8 cellular contexts compared by ENCODE assay signal in the genomic region with DNA sequence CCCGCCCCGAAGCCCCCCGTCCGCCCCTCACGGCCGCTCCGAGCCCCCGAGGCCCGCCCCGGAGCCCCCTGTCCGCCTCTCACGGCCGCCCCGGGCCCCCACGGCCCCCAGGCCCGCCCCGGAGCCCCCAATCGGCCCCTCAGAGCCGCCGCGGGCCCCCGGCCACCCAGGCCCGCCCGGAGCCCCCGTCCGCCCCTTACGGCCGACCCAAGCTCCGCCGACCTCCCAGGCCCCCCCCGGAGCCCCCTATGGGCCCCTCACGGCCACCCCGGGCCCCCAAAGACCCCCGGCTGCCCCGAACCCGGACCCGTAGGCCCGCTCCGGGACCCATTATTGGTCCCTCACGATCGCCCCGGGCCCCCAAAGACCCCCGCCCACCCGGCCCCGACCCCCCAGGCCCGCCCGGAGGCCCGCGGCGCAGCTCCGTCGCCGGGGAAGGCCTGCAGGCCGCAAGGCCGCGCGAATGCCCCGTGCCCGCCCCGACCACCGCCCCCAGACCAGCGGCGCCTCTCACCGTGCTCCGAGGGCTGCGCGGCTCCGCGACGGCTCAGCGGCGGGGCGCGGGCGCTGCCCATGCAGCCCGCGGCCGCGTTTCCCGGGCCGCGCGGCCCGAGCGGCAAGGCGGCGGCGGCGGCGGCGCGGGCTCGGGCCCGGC. TPM values are rescaled to one million over a fixed set of nuclear protein-coding genes. Genes with fewer than 3 reads are reported as not detected.
DNase-seq lines count a peak whose midpoint lies in the region; ATAC-seq, FAIRE-seq and TF ChIP-seq lines count a peak whose summit lies in the region.

No MANE protein-coding gene starts in this region.

- no peak for DNase-seq in activated CD4-positive, alpha-beta T cell treated with anti-CD3 and anti-CD28 coated beads for 36 hours
- DNase-seq in activated CD4-positive, alpha-beta T cell treated with anti-CD3 and anti-CD28 coated beads for 48 hours, result no peak
- DNase-seq in keratinocyte (ENCODE audit: low read depth, low spot score) (no peak), suprapubic skin (ENCODE audit: low spot score in 2 of 2) (no peak), kidney tubule cell (ENCODE audit: low spot score) (no peak), cerebellar cortex (ENCODE audit: low spot score) (no peak)
- no peak for DNase-seq in stimulated activated CD4-positive, alpha-beta T cell treated with anti-CD3 and anti-CD28 coated beads, Interleukin-4, amount 100 ng/mL, for 4 hours

- no peak overlapping the region for H2AFZ ChIP-seq in keratinocyte (ENCODE audit: control insufficient read depth, low read length)

- H3K9me3 Mint-ChIP-seq in activated CD4-positive, alpha-beta T cell treated with anti-CD3 and anti-CD28 coated beads for 36 hours (ENCODE audit: low read depth), result no peaks in the 10 kb centered on the region
- H3K9me3 Mint-ChIP-seq in activated naive CD8-positive, alpha-beta T cell (ENCODE audit: low read depth), result no peaks in the 10 kb centered on the region

- no peak for TF ChIP-seq EP300 in suprapubic skin (IDR thresholded peaks at IDR 0.05)

- peak overlapping the region; percentile 74 to 95 (median 87) for H3K4me3 ChIP-seq in keratinocyte (ENCODE audit: control insufficient read depth in 2 of 3, extremely low read depth in 1 of 3, insufficient read depth in 2 of 3, low read depth in 1 of 3, low read length in 3 of 3)
- H3K4me3 ChIP-seq in suprapubic skin, result peak overlapping the region; percentile 87

- no peak overlapping the region for H3K27ac Mint-ChIP-seq in activated CD4-positive, alpha-beta T cell treated with anti-CD3 and anti-CD28 coated beads for 36 hours
- H3K27ac Mint-ChIP-seq in activated naive CD8-positive, alpha-beta T cell, result no peak overlapping the region

- H3K4me3 Mint-ChIP-seq in activated CD4-positive, alpha-beta T cell treated with anti-CD3 and anti-CD28 coated beads for 36 hours, result peak overlapping the region; percentile 84
- H3K4me3 Mint-ChIP-seq in activated naive CD8-positive, alpha-beta T cell, result peak overlapping the region; percentile 97

- H3K9me1 ChIP-seq in keratinocyte (ENCODE audit: control insufficient read depth, extremely low read depth, insufficient read depth, low read length), result peaks cover 10% of the 10 kb centered on the region

- intact Hi-C loops in activated CD4-positive, alpha-beta T cell treated with anti-CD3 and anti-CD28 coated beads for 36 hours (cut with DNase I, micrococcal nuclease), result loop anchor here (1.0 to 5.0 kb wide), 22 partner anchors 15 to 687 kb away; a partner anchor contains a TSS

- WGBS in suprapubic skin, result no CpG with 5 or more reads among the region's 94 CpGs

- CTCF ChIA-PET in activated CD4-positive, alpha-beta T cell treated with anti-CD3 and anti-CD28 coated beads for 36 hours (lab: Charles Lee), result no interaction called here

- H3K27ac ChIP-seq in keratinocyte (ENCODE audit: control insufficient read depth, insufficient read depth, low read length) (peak overlapping the region; percentile 60), suprapubic skin (peak overlapping the region; percentile 99)

- TF ChIP-seq POLR2A in suprapubic skin (IDR thresholded peaks at IDR 0.05), result no peak

- dilution Hi-C loops in keratinocyte (cut with MboI; ENCODE audit: extremely low pct_ligation_motif_present, low sequenced_read_pairs), result no loop called here

- H3K36me3 ChIP-seq in keratinocyte (ENCODE audit: control insufficient read depth in 2 of 2, extremely low read depth in 1 of 2, insufficient read depth in 2 of 2, low read length in 2 of 2) (peaks cover 2 to 15% of the 10 kb centered on the region in 2 experiments), suprapubic skin (no peaks in the 10 kb centered on the region)

- peaks cover 32% of the 10 kb centered on the region for H4K20me1 ChIP-seq in keratinocyte (ENCODE audit: control insufficient read depth, extremely low read depth, insufficient read depth, low read length)

- H3K9ac ChIP-seq in keratinocyte (ENCODE audit: control insufficient read depth, extremely low read depth, insufficient read depth, low read length), result peak overlapping the region; percentile 72

- peaks cover 38% of the 10 kb centered on the region for H3K4me1 ChIP-seq in keratinocyte (ENCODE audit: control insufficient read depth, extremely low read depth, insufficient read depth, low read length)
- H3K4me1 ChIP-seq in suprapubic skin, result peaks cover 44% of the 10 kb centered on the region

- FAIRE-seq in keratinocyte (lab: Jason Lieb, UNC), result no peak

- H3K9me3 ChIP-seq in keratinocyte (ENCODE audit: control insufficient read depth, low read depth, low read length) (no peaks in the 10 kb centered on the region), suprapubic skin (no peaks in the 10 kb centered on the region)

- POLR2A ChIA-PET in activated CD4-positive, alpha-beta T cell treated with anti-CD3 and anti-CD28 coated beads for 36 hours (lab: Charles Lee), result interaction anchor here (0.5 to 1.7 kb wide), 8 partner anchors 16 to 166 kb away, joined by 3 to 7 read pairs (median 3); no protein-coding TSS in a partner anchor

- peaks cover 20% of the 10 kb centered on the region for H3K36me3 Mint-ChIP-seq in activated CD4-positive, alpha-beta T cell treated with anti-CD3 and anti-CD28 coated beads for 36 hours (ENCODE audit: low read depth)
- peaks cover 5% of the 10 kb centered on the region for H3K36me3 Mint-ChIP-seq in activated naive CD8-positive, alpha-beta T cell

- ATAC-seq in activated CD4-positive, alpha-beta T cell treated with anti-CD3 and anti-CD28 coated beads for 36 hours, result no peak

- no peaks in the 10 kb centered on the region for H3K27me3 Mint-ChIP-seq in activated CD4-positive, alpha-beta T cell treated with anti-CD3 and anti-CD28 coated beads for 36 hours
- H3K27me3 Mint-ChIP-seq in activated naive CD8-positive, alpha-beta T cell, result no peaks in the 10 kb centered on the region

- TF ChIP-seq CTCF in keratinocyte (optimal IDR thresholded peaks at IDR 0.05 in 1 of 3, IDR thresholded peaks at IDR 0.05 in 1 of 3, conservative IDR thresholded peaks at IDR 0.05 in 1 of 3; ENCODE audit: extremely low read depth in 1 of 3, insufficient read depth in 2 of 3, low read length in 3 of 3) (no peak), suprapubic skin (IDR thresholded peaks at IDR 0.05) (no peak)

- H3K4me1 Mint-ChIP-seq in activated CD4-positive, alpha-beta T cell treated with anti-CD3 and anti-CD28 coated beads for 36 hours, result peaks cover 51% of the 10 kb centered on the region
- peaks cover 59% of the 10 kb centered on the region for H3K4me1 Mint-ChIP-seq in activated naive CD8-positive, alpha-beta T cell (ENCODE audit: low read depth)

- no peak overlapping the region for H3K4me2 ChIP-seq in keratinocyte (ENCODE audit: control insufficient read depth, extremely low read depth, insufficient read depth, low read depth, low read length)

- H3K27me3 ChIP-seq in keratinocyte (ENCODE audit: control insufficient read depth, extremely low read depth, insufficient read depth, low read length), result no peaks in the 10 kb centered on the region
- no peaks in the 10 kb centered on the region for H3K27me3 ChIP-seq in suprapubic skin

- peaks cover 66% of the 10 kb centered on the region for H3K79me2 ChIP-seq in keratinocyte (ENCODE audit: control insufficient read depth, insufficient read depth, low read length)

RNA-seq across cellular contexts. Expression of a gene that starts 0.5 kb away (rescaled TPM):
- total RNA-seq in activated CD4-positive, alpha-beta T cell treated with anti-CD3 and anti-CD28 coated beads for 36 hours, result 100 to 1,000 TPM; 144 to 145 TPM
- polyA plus RNA-seq in keratinocyte, result 23.8 to 48.1 TPM (median 30.1 TPM) in 3 replicates
- 213 TPM for polyA plus RNA-seq in keratinocyte (2011; ENCODE audit: low read depth)
- 28.2 and 41.3 TPM in 2 replicates for polyA plus RNA-seq in keratinocyte (2011; cell fraction: cytosol; rRNA removed)
- polyA plus RNA-seq in keratinocyte (2011; cell fraction: nucleus; rRNA removed), result 136 and 154 TPM in 2 replicates
- polyA plus RNA-seq in keratinocyte (2012; ENCODE audit: low replicate concordance), result 64.1 and 79.3 TPM in 2 replicates
- polyA minus RNA-seq in keratinocyte, result 22.4 to 90.7 TPM (median 67.2 TPM) in 3 replicates
- 44.5 TPM for polyA minus RNA-seq in keratinocyte (2011; cell fraction: cytosol; rRNA and poly(A)+ RNA removed)
- 81.8 and 119 TPM in 2 replicates for polyA minus RNA-seq in keratinocyte (2011; cell fraction: nucleus; rRNA and poly(A)+ RNA removed)
- 100 to 1,000 TPM in 3 of 4 donors, 10 to 100 TPM in 1; 85.4 to 212 (median 127) TPM for total RNA-seq in suprapubic skin

RNA-seq across cellular contexts. Expression of a gene that starts 18.3 kb away (rescaled TPM):
- total RNA-seq in activated CD4-positive, alpha-beta T cell treated with anti-CD3 and anti-CD28 coated beads for 36 hours, result 10 to 100 TPM; 68.6 to 76.7 TPM
- 43.8 to 59.4 TPM (median 45.2 TPM) in 3 replicates for polyA plus RNA-seq in keratinocyte
- polyA plus RNA-seq in keratinocyte (2011; ENCODE audit: low read depth), result 61.3 TPM
- polyA plus RNA-seq in keratinocyte (2011; cell fraction: cytosol; rRNA removed), result 25.8 and 33.9 TPM in 2 replicates
- 196 and 220 TPM in 2 replicates for polyA plus RNA-seq in keratinocyte (2011; cell fraction: nucleus; rRNA removed)
- polyA plus RNA-seq in keratinocyte (2012; ENCODE audit: low replicate concordance), result 44.4 and 56.1 TPM in 2 replicates
- 51.9 to 68.9 TPM (median 66.4 TPM) in 3 replicates for polyA minus RNA-seq in keratinocyte
- polyA minus RNA-seq in keratinocyte (2011; cell fraction: cytosol; rRNA and poly(A)+ RNA removed), result 54.3 TPM
- polyA minus RNA-seq in keratinocyte (2011; cell fraction: nucleus; rRNA and poly(A)+ RNA removed), result 133 and 141 TPM in 2 replicates
- 100 to 1,000 TPM; 131 to 324 (median 144) TPM for total RNA-seq in suprapubic skin
